In the genomic region with DNA sequence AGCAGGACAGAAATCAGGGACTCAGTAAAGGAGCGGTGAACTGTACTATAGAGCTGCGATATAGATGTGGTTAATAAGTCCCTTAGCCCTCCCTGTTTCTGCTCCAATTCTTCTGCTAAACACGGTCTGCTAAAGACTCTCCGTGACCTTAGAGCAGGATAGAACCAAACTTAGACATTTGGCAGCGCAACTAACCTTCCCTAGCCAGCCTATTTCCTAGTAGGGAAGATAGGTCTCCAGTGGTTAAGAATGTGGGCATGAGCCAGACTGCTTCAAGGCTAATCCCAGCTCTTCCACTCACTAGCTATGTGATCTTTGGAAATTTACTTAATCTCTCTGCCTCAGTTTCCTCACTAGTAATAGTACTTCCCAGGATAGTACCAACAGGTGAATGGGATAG, we compare ENCODE assay signal across 18 cellular contexts. TPM values are rescaled to one million over a fixed set of nuclear protein-coding genes. Genes with fewer than 3 reads are reported as not detected.
A peak's percentile ranks its signal among the peaks of the same experiment; 100 is the strongest.
DNase-seq lines count a peak whose midpoint lies in the region; TF ChIP-seq lines count a peak whose summit lies in the region.
"Had no signal": no experiment of that assay in that cellular context is flagged by ENCODE, and none has a peak within 500 bp of the region (broad histone marks: within the 10 kb centered on the region; RNA-seq: fewer than 3 reads in every experiment).

No MANE protein-coding gene starts in this region.

- 78% methylated on average over 5 of the region's 5 CpGs for WGBS in prostate gland

- H3K4me3 ChIP-seq in left ventricle myocardium inferior (no peak overlapping the region), prostate gland (no peak overlapping the region), tibial artery (no peak overlapping the region)
- H3K4me3 ChIP-seq: cardiac muscle cell, GM12878, pancreas had no signal

- DNase-seq in left ventricle myocardium inferior (no peak), prostate gland (ENCODE audit: low spot score) (no peak), tibial artery (no peak), A172 (ENCODE audit: low spot score) (no peak), NCI-H524 (lab: John Stamatoyannopoulos, UW) (no peak), superior temporal gyrus (ENCODE audit: extremely low spot score) (no peak), SW480 (ENCODE audit: low spot score) (no peak)
- DNase-seq: activated CD4-positive, alpha-beta T cell treated with anti-CD3 and anti-CD28 coated beads for 36 hours; activated naive CD4-positive, alpha-beta T cell; activated T-cell treated with anti-CD3 and anti-CD28 coated beads, Interleukin-2, amount 50 U/mL, for 48 hours; glutamatergic neuron; NCI-H1092 treated with DMSO at 0.1 percent for 48 hours; NCI-H187 treated with DMSO at 0.1 percent for 48 hours; NCI-H69; pancreas had no signal

- no peak for TF ChIP-seq CTCF in left ventricle myocardium inferior (IDR thresholded peaks at IDR 0.05; ENCODE audit: borderline replicate concordance)
- no peak for TF ChIP-seq CTCF in prostate gland (IDR thresholded peaks at IDR 0.05)
- no peak for TF ChIP-seq CTCF in tibial artery (IDR thresholded peaks at IDR 0.05)

- H3K27ac ChIP-seq in cingulate gyrus (ENCODE audit: low read depth, low read length) (peak overlapping the region; percentile 89), left ventricle myocardium inferior (replicated peaks) (peak overlapping the region; percentile 70), prostate gland (peak overlapping the region; percentile 30 to 54), tibial artery (peak overlapping the region; percentile 71 to 87)
- H3K27ac ChIP-seq: cardiac muscle cell, pancreas had no signal

- H3K9me3 ChIP-seq in left ventricle myocardium inferior (replicated peaks): no peaks in the 10 kb centered on the region
- H3K9me3 ChIP-seq in prostate gland: no peaks in the 10 kb centered on the region
- no peaks in the 10 kb centered on the region for H3K9me3 ChIP-seq in tibial artery
- H3K9me3 ChIP-seq: pancreas had no signal

- H3K27me3 ChIP-seq in left ventricle myocardium inferior (ENCODE audit: low read depth) (no peaks in the 10 kb centered on the region), prostate gland (replicated peaks; ENCODE audit: insufficient read depth) (no peaks in the 10 kb centered on the region), tibial artery (no peaks in the 10 kb centered on the region)
- H3K27me3 ChIP-seq: cardiac muscle cell, pancreas had no signal

- H3K4me1 ChIP-seq in left ventricle myocardium inferior: peaks cover 91% of the 10 kb centered on the region
- no peaks in the 10 kb centered on the region for H3K4me1 ChIP-seq in prostate gland (replicated peaks)
- H3K4me1 ChIP-seq in tibial artery: peaks cover 0 to 100% (median 68%) of the 10 kb centered on the region in 4 donors
- H3K4me1 ChIP-seq: pancreas had no signal

- no peaks in the 10 kb centered on the region for H3K36me3 ChIP-seq in left ventricle myocardium inferior
- no peaks in the 10 kb centered on the region for H3K36me3 ChIP-seq in prostate gland
- no peaks in the 10 kb centered on the region for H3K36me3 ChIP-seq in tibial artery
- H3K36me3 ChIP-seq: cardiac muscle cell, pancreas had no signal

- TF ChIP-seq POLR2A in prostate gland (IDR thresholded peaks at IDR 0.05): no peak

- intact Hi-C loops in left ventricle myocardium inferior (cut with micrococcal nuclease): no loop called here
- intact Hi-C loops in prostate gland (cut with DNase I): loop anchor here (2.0 kb wide), 1 partner anchor 30 kb away; no protein-coding TSS in a partner anchor
- intact Hi-C loops in tibial artery (cut with DNase I; ENCODE audit: low total_unique reads): no loop called here

RNA-seq across cellular contexts. Expression of gene SCHIP1, which starts 44.6 kb away (rescaled TPM):
- 62.6 TPM for total RNA-seq in left ventricle myocardium inferior
- 10 to 100 TPM in 1 of 2 donors, 1 to 10 TPM in 1; 2.6 to 35.3 TPM for total RNA-seq in prostate gland
- total RNA-seq in A172 (2014; rRNA removed; shearing (Covaris generic)): 0.43 and 43.0 TPM in 2 replicates
- total RNA-seq: activated CD4-positive, alpha-beta T cell treated with anti-CD3 and anti-CD28 coated beads for 36 hours had no signal
